Comparison of ENCODE assay signal across 8 cellular contexts in the genomic region with DNA sequence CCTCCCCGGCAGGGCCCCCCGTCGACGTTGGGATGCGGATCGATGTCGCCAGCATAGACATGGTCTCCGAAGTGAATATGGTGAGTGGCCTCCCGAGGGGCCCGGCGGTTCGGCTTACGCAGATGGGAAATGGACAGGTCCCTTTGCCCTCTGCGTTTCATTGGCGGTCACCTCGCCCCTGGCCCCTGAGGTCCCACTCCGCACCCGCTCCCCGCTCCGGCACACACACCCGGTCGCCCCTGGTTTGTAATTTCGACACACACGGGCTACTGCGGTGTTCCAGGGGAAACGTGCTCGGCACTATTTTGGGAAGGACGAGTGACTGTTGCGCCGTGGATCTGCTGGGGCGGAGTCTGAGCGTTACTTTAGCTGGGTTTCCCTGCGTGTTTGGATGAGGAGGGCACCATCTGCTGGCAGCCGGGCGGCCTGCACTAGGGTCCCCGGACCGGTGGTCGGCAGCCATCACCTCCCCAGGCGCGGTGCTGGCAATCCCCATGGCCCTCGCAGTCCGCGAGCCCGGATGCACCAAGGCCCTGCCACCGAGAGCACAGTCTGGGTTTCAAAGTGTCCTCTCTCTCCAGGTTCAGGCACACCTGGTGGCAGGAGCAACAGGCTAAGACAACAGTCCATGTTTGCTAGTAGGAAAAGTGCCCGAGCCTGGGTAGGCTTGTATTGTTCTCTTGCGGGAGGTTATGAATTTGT. TPM values are rescaled to one million over a fixed set of nuclear protein-coding genes. Genes with fewer than 3 reads are reported as not detected.
DNase-seq lines count a peak whose midpoint lies in the region; ATAC-seq and TF ChIP-seq lines count a peak whose summit lies in the region.

No MANE protein-coding gene starts in this region.

- DNase-seq in ACHN (peak; percentile 46), NCI-H2171 (lab: John Stamatoyannopoulos, UW) (peak; percentile 21), esophagus squamous epithelium (lab: John Stamatoyannopoulos, UW) (no peak), suprapubic skin (ENCODE audit: low spot score in 2 of 2) (peak in 1 of 2 donors; percentile 49)
- peak; percentile 35 for DNase-seq in activated CD8-positive, alpha-beta memory T cell treated with anti-CD3 and anti-CD28 coated beads, Interleukin-2, amount 50 U/mL, for 4 hours

- H3K4me3 ChIP-seq in esophagus squamous epithelium (peak overlapping the region; percentile 19 to 54 (median 42)), mucosa of stomach (ENCODE audit: low read length) (peak overlapping the region; percentile 46), suprapubic skin (peak overlapping the region; percentile 51)

- H3K27ac ChIP-seq in esophagus squamous epithelium: no peak overlapping the region
- H3K27ac ChIP-seq in suprapubic skin: no peak overlapping the region

- TF ChIP-seq EP300 in suprapubic skin (IDR thresholded peaks at IDR 0.05): no peak

- peaks cover 0 to 34% (median 0%) of the 10 kb centered on the region in 4 donors for H3K27me3 ChIP-seq in esophagus squamous epithelium
- H3K27me3 ChIP-seq in mucosa of stomach (ENCODE audit: control insufficient read depth, insufficient read depth, low read length): peaks cover 19% of the 10 kb centered on the region
- H3K27me3 ChIP-seq in suprapubic skin: peaks cover 24% of the 10 kb centered on the region

- ATAC-seq in GM18508 (IDR thresholded peaks at IDR 0.05; ENCODE audit: insufficient read depth, unreplicated experiment): peak; percentile 86
- ATAC-seq in HG02970 (IDR thresholded peaks at IDR 0.05; ENCODE audit: low FRiP score, unreplicated experiment): peak; percentile 82

- TF ChIP-seq POLR2A in esophagus squamous epithelium (IDR thresholded peaks at IDR 0.05): no peak
- TF ChIP-seq POLR2A in suprapubic skin (IDR thresholded peaks at IDR 0.05): no peak

- H3K9me3 ChIP-seq in esophagus squamous epithelium (no peaks in the 10 kb centered on the region), mucosa of stomach (ENCODE audit: control insufficient read depth, low read length) (no peaks in the 10 kb centered on the region), suprapubic skin (no peaks in the 10 kb centered on the region)

- TF ChIP-seq CTCF in esophagus squamous epithelium (IDR thresholded peaks at IDR 0.05): peak in 5 of 6 experiments; percentile 39 to 67 (median 49)
- TF ChIP-seq CTCF in suprapubic skin (IDR thresholded peaks at IDR 0.05): peak in 1 of 2 donors; percentile 51

- intact Hi-C loops in esophagus squamous epithelium (cut with DNase I): no loop called here

- in situ Hi-C loops in ACHN (cut with HindIII; ENCODE audit: low pct_ligation_motif_present, low pct_unique_long_range_greater_than_20kb, low sequenced_read_pairs): no loop called here

- H3K36me3 ChIP-seq in esophagus squamous epithelium: no peaks in the 10 kb centered on the region
- no peaks in the 10 kb centered on the region for H3K36me3 ChIP-seq in mucosa of stomach (ENCODE audit: control insufficient read depth, insufficient read depth, low read length)
- no peaks in the 10 kb centered on the region for H3K36me3 ChIP-seq in suprapubic skin

- peaks cover 0 to 21% (median 12%) of the 10 kb centered on the region in 3 donors for H3K4me1 ChIP-seq in esophagus squamous epithelium
- H3K4me1 ChIP-seq in mucosa of stomach (ENCODE audit: control insufficient read depth, insufficient read depth, low read length): no peaks in the 10 kb centered on the region
- peaks cover 18% of the 10 kb centered on the region for H3K4me1 ChIP-seq in suprapubic skin

- peak overlapping the region; percentile 34 for H3K9ac ChIP-seq in mucosa of stomach (ENCODE audit: low read length)

- WGBS in esophagus squamous epithelium, 2 donors: 0 to 11% methylated on average over 2 to 3 of the region's 47 CpGs
- WGBS in suprapubic skin: 5% methylated on average over 11 of the region's 47 CpGs

RNA-seq across cellular contexts. Expression of a gene that starts 1.2 kb away (rescaled TPM):
- total RNA-seq in esophagus squamous epithelium: not detected
- not detected for total RNA-seq in suprapubic skin

RNA-seq across cellular contexts. Expression of a gene that starts 39.2 kb away (rescaled TPM):
- total RNA-seq in esophagus squamous epithelium (1 to 10 TPM in 1 of 4 donors, under 1 TPM in 2, not detected in 1; under 0.01 to 2.3 (median 0.13) TPM), suprapubic skin (1 to 10 TPM in 1 of 4 donors, under 1 TPM in 3; 0.34 to 2.2 (median 0.58) TPM)
